ENCODE assay signal across 1 cellular context in genomic region chr14:78851189-78851588, GRCh38.
TF ChIP-seq lines count a peak whose summit lies in the region.

No MANE protein-coding gene starts in this region.

TF ChIP-seq in H1, 55 proteins besides CTCF, POLR2A, EP300 and RAD21 (continued from another document):
- no peak for TF ChIP-seq E2F6 (IDR thresholded peaks at IDR 0.05)
- TF ChIP-seq MAFK (IDR thresholded peaks at IDR 0.05; ENCODE audit: low read depth, low read length), result no peak
- TF ChIP-seq TBP (IDR thresholded peaks at IDR 0.05; ENCODE audit: low read depth, low read length), result no peak
- TF ChIP-seq MAX (IDR thresholded peaks at IDR 0.05), result no peak
- no peak for TF ChIP-seq GABPA (IDR thresholded peaks at IDR 0.05; ENCODE audit: borderline replicate concordance, insufficient read depth, low read length)
- TF ChIP-seq RBBP5 (IDR thresholded peaks at IDR 0.05; ENCODE audit: borderline replicate concordance, low read depth, low read length), result no peak
- no peak for TF ChIP-seq HDAC2 (IDR thresholded peaks at IDR 0.05; ENCODE audit: borderline replicate concordance in 1 of 2, low read depth in 2 of 2, low read length in 2 of 2)
